9 cellular contexts compared by ENCODE assay signal in the genomic region with DNA sequence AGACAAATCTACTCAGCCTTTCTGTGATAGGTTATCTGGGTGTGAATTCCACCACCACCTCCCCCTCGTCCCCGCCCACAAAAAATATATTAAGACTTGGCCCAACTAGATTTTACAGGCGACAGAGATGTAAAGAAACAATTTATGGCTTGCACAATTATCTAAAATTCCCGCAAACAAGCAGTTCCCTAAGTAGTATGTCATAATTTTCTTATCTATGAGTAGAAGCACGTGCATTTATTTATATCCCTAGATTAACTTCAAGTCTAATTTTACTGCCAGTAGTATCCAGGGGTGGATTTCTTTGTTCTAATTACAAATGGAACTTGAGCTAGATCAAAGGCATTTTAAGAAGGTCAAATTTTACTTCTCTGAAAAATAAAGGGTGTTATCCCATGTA. TPM values are rescaled to one million over a fixed set of nuclear protein-coding genes. Genes with fewer than 3 reads are reported as not detected.
DNase-seq lines count a peak whose midpoint lies in the region; ATAC-seq and TF ChIP-seq lines count a peak whose summit lies in the region.
"Had no signal": no experiment of that assay in that cellular context is flagged by ENCODE, and none has a peak within 500 bp of the region (broad histone marks: within the 10 kb centered on the region; RNA-seq: fewer than 3 reads in every experiment).

No MANE protein-coding gene starts in this region.

- POLR2A ChIA-PET in HCT116 (lab: Charles Lee) = interaction anchor here (0.6 kb wide), 1 partner anchor 178 kb away, joined by 3 read pairs; no protein-coding TSS in a partner anchor
- POLR2A ChIA-PET in naive thymus-derived CD8-positive, alpha-beta T cell (lab: Charles Lee) = no interaction called here

- H3K27me3 ChIP-seq in ACC112 (ENCODE audit: insufficient read depth, low read length) (no peaks in the 10 kb centered on the region), HCT116 (ENCODE audit: insufficient read depth, low read length) (no peaks in the 10 kb centered on the region)

- TF ChIP-seq RAD21 in HCT116 (IDR thresholded peaks at IDR 0.05; ENCODE audit: low read depth) = no peak

- no peak overlapping the region for H3K27ac ChIP-seq in ACC112 (ENCODE audit: low read depth, low read length)
- no peak overlapping the region for H3K27ac ChIP-seq in HCT116 (ENCODE audit: low read depth, low read length)
- H3K27ac ChIP-seq in coronary artery = no peak overlapping the region

- ATAC-seq in HCT116 (no peak), GM21529 (IDR thresholded peaks at IDR 0.05; ENCODE audit: unreplicated experiment) (no peak)
- no peak for ATAC-seq in naive thymus-derived CD8-positive, alpha-beta T cell

- H3K79me2 ChIP-seq in ACC112 (ENCODE audit: control insufficient read depth, insufficient read depth, low read length, unreplicated experiment) (no peaks in the 10 kb centered on the region), HCT116 (ENCODE audit: insufficient read depth, low read length) (no peaks in the 10 kb centered on the region)

- no peak overlapping the region for H2AFZ ChIP-seq in ACC112 (ENCODE audit: low read length, unreplicated experiment)
- no peak overlapping the region for H2AFZ ChIP-seq in HCT116 (ENCODE audit: low read depth, low read length, poor library complexity, severe bottlenecking)

- TF ChIP-seq CTCF in HCT116 (IDR thresholded peaks at IDR 0.05 in 2 of 3, conservative IDR thresholded peaks at IDR 0.05 in 1 of 3; ENCODE audit: borderline replicate concordance in 1 of 3, insufficient read depth in 1 of 3, low read depth in 2 of 3, low read length in 2 of 3) (no peak), coronary artery (IDR thresholded peaks at IDR 0.05) (no peak)

- H4K20me1 ChIP-seq in HCT116 (ENCODE audit: insufficient read depth) = no peaks in the 10 kb centered on the region

- H3K27me3 Mint-ChIP-seq in naive thymus-derived CD8-positive, alpha-beta T cell = peaks cover 32 to 65% (median 50%) of the 10 kb centered on the region in 5 donors

- intact Hi-C loops in HCT116 (cut with micrococcal nuclease) = no loop called here

- CTCF ChIA-PET in HCT116 (lab: Charles Lee) = no interaction called here

- no peak overlapping the region for H3K27ac Mint-ChIP-seq in naive thymus-derived CD8-positive, alpha-beta T cell

- no peaks in the 10 kb centered on the region for H3K36me3 ChIP-seq in ACC112 (ENCODE audit: insufficient read depth, low read length)
- H3K36me3 ChIP-seq in HCT116 (ENCODE audit: control insufficient read depth in 1 of 2, insufficient read depth in 2 of 2, low read length in 2 of 2) = no peaks in the 10 kb centered on the region

- H3K4me1 ChIP-seq in ACC112 (ENCODE audit: control insufficient read depth, insufficient read depth, low read length, unreplicated experiment) = peaks cover 5% of the 10 kb centered on the region
- peaks cover 0 to 18% of the 10 kb centered on the region in 2 experiments; a peak in 3 of 4 replicates for H3K4me1 ChIP-seq in HCT116 (ENCODE audit: control insufficient read depth in 1 of 2, insufficient read depth in 2 of 2, low read length in 2 of 2)

- no peak overlapping the region for H3K9ac ChIP-seq in HCT116 (ENCODE audit: low read length)

- H3K4me2 ChIP-seq in HCT116 (ENCODE audit: low read length) = peak overlapping the region; percentile 92

- peaks cover 0 to 3% (median 0%) of the 10 kb centered on the region in 9 donors for H3K9me3 Mint-ChIP-seq in naive thymus-derived CD8-positive, alpha-beta T cell

- H3K4me3 ChIP-seq in ACC112 (ENCODE audit: low read depth, low read length) (peak overlapping the region; percentile 83; the same call in 1 of the 2 replicates), HCT116 (replicated peaks in 1 of 2; ENCODE audit: low read depth in 1 of 2, low read length in 2 of 2) (peak overlapping the region in 1 of 2 experiments; percentile 70; a peak in 2 of 4 replicates), coronary artery (peak overlapping the region; percentile 88)

- DNase-seq in HCT116 (ENCODE audit: low read depth, low spot score) (no peak), coronary artery (ENCODE audit: low spot score) (no peak), NCI-H774 (lab: John Stamatoyannopoulos, UW) (no peak), NOMO-1 treated with DMSO at 0.1 percent for 48 hours (lab: John Stamatoyannopoulos, UW; ENCODE audit: unreplicated experiment) (no peak), SW480 (ENCODE audit: low spot score) (no peak)
- DNase-seq in naive thymus-derived CD8-positive, alpha-beta T cell = no peak
- DNase-seq: DND-41 had no signal

- TF ChIP-seq POLR2A in HCT116 (IDR thresholded peaks at IDR 0.05; ENCODE audit: borderline replicate concordance, extremely low read depth, insufficient read depth, insufficient read length) = no peak

- H3K36me3 Mint-ChIP-seq in naive thymus-derived CD8-positive, alpha-beta T cell = peaks cover 0 to 4% (median 2%) of the 10 kb centered on the region in 3 donors

- H3K9me3 ChIP-seq in HCT116 (ENCODE audit: control insufficient read depth in 1 of 2, insufficient read depth in 1 of 2, low read depth in 1 of 2, low read length in 2 of 2) = no peaks in the 10 kb centered on the region

- BruUV-seq in HCT116 (replicated peaks; lab: Mats Ljungman, UMichigan) = no TSS peak

- peak overlapping the region; percentile 68 to 94 (median 88) for H3K4me3 Mint-ChIP-seq in naive thymus-derived CD8-positive, alpha-beta T cell

- RAD21 ChIA-PET in HCT116 (lab: Charles Lee; ENCODE audit: low non-redundant PET in 1 of 2, low total read pairs in 2 of 2, uncharacterized antibody in 2 of 2, unreplicated experiment in 2 of 2) = no interaction called here

- peaks cover 5 to 19% (median 12%) of the 10 kb centered on the region in 4 donors for H3K4me1 Mint-ChIP-seq in naive thymus-derived CD8-positive, alpha-beta T cell

- no peaks in the 10 kb centered on the region for H3K9me2 ChIP-seq in HCT116 (ENCODE audit: insufficient read depth)

TF ChIP-seq in HCT116, 20 proteins besides CTCF, POLR2A, EP300 and RAD21:
- no peak for TF ChIP-seq CEBPB (IDR thresholded peaks at IDR 0.05; ENCODE audit: low read depth)

RNA-seq across cellular contexts. Expression of a gene that starts 1.7 kb away (rescaled TPM):
- 7.4 TPM for total RNA-seq in HCT116 (2021; ENCODE audit: unreplicated experiment)
- polyA plus RNA-seq in HCT116 (2012) = 4.0 and 4.9 TPM in 2 replicates
- not detected for total RNA-seq in naive thymus-derived CD8-positive, alpha-beta T cell
- polyA plus RNA-seq in naive thymus-derived CD8-positive, alpha-beta T cell = not detected
